Comparison of ENCODE assay signal across 8 cellular contexts in genomic region chr6:42404494-42404893, GRCh38. TPM values are rescaled to one million over a fixed set of nuclear protein-coding genes. Genes with fewer than 3 reads are reported as not detected.
DNase-seq lines count a peak whose midpoint lies in the region; ATAC-seq and TF ChIP-seq lines count a peak whose summit lies in the region.

No MANE protein-coding gene starts in this region.

- peak; percentile 88 for DNase-seq in HPDE6-E6E7 (ENCODE audit: extremely low spot score)
- peak; percentile 59 for DNase-seq in activated CD4-positive, alpha-beta T cell treated with anti-CD3 and anti-CD28 coated beads for 48 hours
- DNase-seq in fibroblast of lung (ENCODE audit: low read depth in 2 of 2): peak; percentile 76
- DNase-seq in gastrocnemius medialis: no peak
- no peak for DNase-seq in NCI-H2029 treated with DMSO at 0.1 percent for 48 hours (lab: John Stamatoyannopoulos, UW)
- no peak for DNase-seq in 8988T

- H3K4me2 ChIP-seq in fibroblast of lung (ENCODE audit: extremely low read depth, insufficient read depth, low read length): peak overlapping the region; percentile 17

- H3K79me2 ChIP-seq in fibroblast of lung (ENCODE audit: control insufficient read depth, insufficient read depth, low read length): peaks cover 69% of the 10 kb centered on the region

- peaks cover 27% of the 10 kb centered on the region for H3K4me1 ChIP-seq in fibroblast of lung (ENCODE audit: control insufficient read depth, extremely low read depth, insufficient read depth, low read length)
- peaks cover 0 to 10% of the 10 kb centered on the region in 2 donors for H3K4me1 ChIP-seq in gastrocnemius medialis

- no peak overlapping the region for H2AFZ ChIP-seq in fibroblast of lung (ENCODE audit: low read length)

- H3K9me3 ChIP-seq in fibroblast of lung (ENCODE audit: control insufficient read depth, insufficient read depth, low read depth, low read length) (no peaks in the 10 kb centered on the region), gastrocnemius medialis (no peaks in the 10 kb centered on the region)

- H3K36me3 ChIP-seq in fibroblast of lung (ENCODE audit: control insufficient read depth, insufficient read depth, low read length) (no peaks in the 10 kb centered on the region), gastrocnemius medialis (no peaks in the 10 kb centered on the region)

- in situ Hi-C loops in gastrocnemius medialis (cut with MboI; ENCODE audit: low sequenced_read_pairs in 4 of 4): no loop called here

- intact Hi-C loops in gastrocnemius medialis (cut with DNase I; ENCODE audit: low total_unique reads): no loop called here

- no peak overlapping the region for H3K4me3 ChIP-seq in fibroblast of lung (replicated peaks in 1 of 4; ENCODE audit: control extremely low read depth in 1 of 4, insufficient read depth in 1 of 4, low read depth in 3 of 4, low read length in 4 of 4)
- H3K4me3 ChIP-seq in gastrocnemius medialis: no peak overlapping the region

- TF ChIP-seq POLR2A in gastrocnemius medialis (IDR thresholded peaks at IDR 0.05): no peak

- H3K9ac ChIP-seq in fibroblast of lung (ENCODE audit: insufficient read depth, low read length): no peak overlapping the region

- H4K20me1 ChIP-seq in fibroblast of lung (ENCODE audit: control insufficient read depth, extremely low read depth, insufficient read depth, low read length): no peaks in the 10 kb centered on the region

- H3K27ac ChIP-seq in fibroblast of lung (ENCODE audit: insufficient read depth, low read length) (peak overlapping the region; percentile 60), gastrocnemius medialis (peak overlapping the region; percentile 14 to 49 (median 41))

- TF ChIP-seq CTCF in fibroblast of lung (conservative IDR thresholded peaks at IDR 0.05 in 1 of 2, IDR thresholded peaks at IDR 0.05 in 1 of 2; ENCODE audit: low read depth in 1 of 2, low read length in 2 of 2) (no peak), gastrocnemius medialis (IDR thresholded peaks at IDR 0.05 in 4 of 5, conservative IDR thresholded peaks at IDR 0.05 in 1 of 5) (no peak)

- ATAC-seq in gastrocnemius medialis (no peak), HG02981 (IDR thresholded peaks at IDR 0.05; ENCODE audit: unreplicated experiment) (no peak), HG03095 (IDR thresholded peaks at IDR 0.05; ENCODE audit: unreplicated experiment) (no peak)

- H3K27me3 ChIP-seq in fibroblast of lung (ENCODE audit: control insufficient read depth, insufficient read depth, low read length): no peaks in the 10 kb centered on the region
- no peaks in the 10 kb centered on the region for H3K27me3 ChIP-seq in gastrocnemius medialis

RNA-seq across cellular contexts. Expression of gene TRERF1, which starts 47.2 kb away (rescaled TPM):
- 4.1 and 8.3 TPM in 2 replicates for total RNA-seq in fibroblast of lung
- polyA plus RNA-seq in fibroblast of lung: 6.3 and 8.1 TPM in 2 replicates
- 9.2 and 9.6 TPM in 2 replicates for polyA plus RNA-seq in fibroblast of lung (2012)
- 19.2 and 33.8 TPM in 2 replicates for polyA minus RNA-seq in fibroblast of lung (ENCODE audit: low replicate concordance)
- total RNA-seq in gastrocnemius medialis: under 1 TPM; 0.47 to 0.87 (median 0.50) TPM

Comparison
In these comparisons a context has a peak if more than half of its experiments do, and no peak if none do; other contexts are left out.
1. DNase-seq: peak in HPDE6-E6E7 (single experiment), activated CD4-positive, alpha-beta T cell treated with anti-CD3 and anti-CD28 coated beads for 48 hours (single experiment) and fibroblast of lung (2 of 2); none in gastrocnemius medialis (0 of 2), NCI-H2029 treated with DMSO at 0.1 percent for 48 hours (single experiment) and 8988T (single experiment).